In genomic region chr5:131170540-131171275, GRCh38 we compare ENCODE assay signal across 1 cellular context.
A peak's percentile ranks its signal among the peaks of the same experiment; 100 is the strongest.
TF ChIP-seq lines count a peak whose summit lies in the region.

LYRM7 (plus strand) TSS chr5:131170944; CDS start chr5:131171021, 77 bp downstream.

TF ChIP-seq in HepG2, 621 proteins besides CTCF, POLR2A, EP300 and RAD21 (continued from another document and continues in another):
- TF ChIP-seq ZNF609 (CRISPR knock-in tag; IDR thresholded peaks at IDR 0.05; ENCODE audit: borderline replicate concordance) (no peak), ZNF331 (CRISPR knock-in tag; IDR thresholded peaks at IDR 0.05) (no peak), ZNF260 (CRISPR knock-in tag; IDR thresholded peaks at IDR 0.05; ENCODE audit: borderline replicate concordance, low read depth) (no peak), POGZ (CRISPR knock-in tag; IDR thresholded peaks at IDR 0.05) (peak; percentile 87), ZNF644 (CRISPR knock-in tag; IDR thresholded peaks at IDR 0.05; ENCODE audit: low read depth) (no peak), ZNF550 (CRISPR knock-in tag; IDR thresholded peaks at IDR 0.05; ENCODE audit: borderline replicate concordance) (no peak), CSRNP2 (CRISPR knock-in tag; conservative IDR thresholded peaks at IDR 0.05; ENCODE audit: low read depth) (no peak), ZMYM2 (CRISPR knock-in tag; IDR thresholded peaks at IDR 0.05) (no peak), CCAR2 (optimal IDR thresholded peaks at IDR 0.05; ENCODE audit: low read depth, low read length) (no peak), ZNF775 (CRISPR knock-in tag; IDR thresholded peaks at IDR 0.05; ENCODE audit: borderline replicate concordance) (no peak), ZMYM3 (CRISPR knock-in tag; IDR thresholded peaks at IDR 0.05) (no peak), ZNF382 (CRISPR knock-in tag; IDR thresholded peaks at IDR 0.05; ENCODE audit: borderline replicate concordance) (no peak), ATF3 (CRISPR knock-in tag; IDR thresholded peaks at IDR 0.05) (peak; percentile 28; the same call in 1 of the 2 replicates), ZNF235 (CRISPR knock-in tag; IDR thresholded peaks at IDR 0.05; ENCODE audit: borderline replicate concordance) (no peak), MED8 (CRISPR knock-in tag; IDR thresholded peaks at IDR 0.05; ENCODE audit: insufficient replicate concordance) (no peak), ZNF670 (CRISPR knock-in tag; IDR thresholded peaks at IDR 0.05; ENCODE audit: borderline replicate concordance) (no peak), HDAC6 (IDR thresholded peaks at IDR 0.05; ENCODE audit: low read depth, low read length) (no peak), FIP1L1 (IDR thresholded peaks at IDR 0.05; ENCODE audit: borderline replicate concordance, insufficient read depth, low read depth, low read length) (no peak), NFE2 (CRISPR knock-in tag; IDR thresholded peaks at IDR 0.05) (no peak), ZNF768 (CRISPR knock-in tag; IDR thresholded peaks at IDR 0.05) (no peak), SIX1 (CRISPR knock-in tag; IDR thresholded peaks at IDR 0.05; ENCODE audit: borderline replicate concordance) (no peak), SCMH1 (CRISPR knock-in tag; IDR thresholded peaks at IDR 0.05; ENCODE audit: borderline replicate concordance) (no peak), ZNF253 (CRISPR knock-in tag; IDR thresholded peaks at IDR 0.05; ENCODE audit: borderline replicate concordance) (no peak), STAT6 (CRISPR knock-in tag; IDR thresholded peaks at IDR 0.05; ENCODE audit: borderline replicate concordance) (peak; percentile 21; the same call in 1 of the 2 replicates), ZC3H13 (CRISPR knock-in tag; IDR thresholded peaks at IDR 0.05) (no peak; the same call in 1 of the 2 replicates)
- TF ChIP-seq, protein P1, sequence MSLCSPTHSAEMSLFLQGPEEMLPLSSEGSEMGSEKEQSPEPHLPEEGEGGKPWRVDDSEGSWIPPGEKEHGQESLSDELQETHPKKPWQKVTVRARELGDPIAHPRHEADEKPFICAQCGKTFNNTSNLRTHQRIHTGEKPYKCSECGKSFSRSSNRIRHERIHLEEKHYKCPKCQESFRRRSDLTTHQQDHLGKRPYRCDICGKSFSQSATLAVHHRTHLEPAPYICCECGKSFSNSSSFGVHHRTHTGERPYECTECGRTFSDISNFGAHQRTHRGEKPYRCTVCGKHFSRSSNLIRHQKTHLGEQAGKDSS (CRISPR knock-in tag; IDR thresholded peaks at IDR 0.05; ENCODE audit: borderline replicate concordance, low read depth) = no peak
- TF ChIP-seq, protein P2, sequence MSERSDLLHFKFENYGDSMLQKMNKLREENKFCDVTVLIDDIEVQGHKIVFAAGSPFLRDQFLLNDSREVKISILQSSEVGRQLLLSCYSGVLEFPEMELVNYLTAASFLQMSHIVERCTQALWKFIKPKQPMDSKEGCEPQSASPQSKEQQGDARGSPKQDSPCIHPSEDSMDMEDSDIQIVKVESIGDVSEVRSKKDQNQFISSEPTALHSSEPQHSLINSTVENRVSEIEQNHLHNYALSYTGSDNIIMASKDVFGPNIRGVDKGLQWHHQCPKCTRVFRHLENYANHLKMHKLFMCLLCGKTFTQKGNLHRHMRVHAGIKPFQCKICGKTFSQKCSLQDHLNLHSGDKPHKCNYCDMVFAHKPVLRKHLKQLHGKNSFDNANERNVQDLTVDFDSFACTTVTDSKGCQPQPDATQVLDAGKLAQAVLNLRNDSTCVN (CRISPR knock-in tag; IDR thresholded peaks at IDR 0.05; ENCODE audit: borderline replicate concordance) = no peak
- TF ChIP-seq, protein P3, sequence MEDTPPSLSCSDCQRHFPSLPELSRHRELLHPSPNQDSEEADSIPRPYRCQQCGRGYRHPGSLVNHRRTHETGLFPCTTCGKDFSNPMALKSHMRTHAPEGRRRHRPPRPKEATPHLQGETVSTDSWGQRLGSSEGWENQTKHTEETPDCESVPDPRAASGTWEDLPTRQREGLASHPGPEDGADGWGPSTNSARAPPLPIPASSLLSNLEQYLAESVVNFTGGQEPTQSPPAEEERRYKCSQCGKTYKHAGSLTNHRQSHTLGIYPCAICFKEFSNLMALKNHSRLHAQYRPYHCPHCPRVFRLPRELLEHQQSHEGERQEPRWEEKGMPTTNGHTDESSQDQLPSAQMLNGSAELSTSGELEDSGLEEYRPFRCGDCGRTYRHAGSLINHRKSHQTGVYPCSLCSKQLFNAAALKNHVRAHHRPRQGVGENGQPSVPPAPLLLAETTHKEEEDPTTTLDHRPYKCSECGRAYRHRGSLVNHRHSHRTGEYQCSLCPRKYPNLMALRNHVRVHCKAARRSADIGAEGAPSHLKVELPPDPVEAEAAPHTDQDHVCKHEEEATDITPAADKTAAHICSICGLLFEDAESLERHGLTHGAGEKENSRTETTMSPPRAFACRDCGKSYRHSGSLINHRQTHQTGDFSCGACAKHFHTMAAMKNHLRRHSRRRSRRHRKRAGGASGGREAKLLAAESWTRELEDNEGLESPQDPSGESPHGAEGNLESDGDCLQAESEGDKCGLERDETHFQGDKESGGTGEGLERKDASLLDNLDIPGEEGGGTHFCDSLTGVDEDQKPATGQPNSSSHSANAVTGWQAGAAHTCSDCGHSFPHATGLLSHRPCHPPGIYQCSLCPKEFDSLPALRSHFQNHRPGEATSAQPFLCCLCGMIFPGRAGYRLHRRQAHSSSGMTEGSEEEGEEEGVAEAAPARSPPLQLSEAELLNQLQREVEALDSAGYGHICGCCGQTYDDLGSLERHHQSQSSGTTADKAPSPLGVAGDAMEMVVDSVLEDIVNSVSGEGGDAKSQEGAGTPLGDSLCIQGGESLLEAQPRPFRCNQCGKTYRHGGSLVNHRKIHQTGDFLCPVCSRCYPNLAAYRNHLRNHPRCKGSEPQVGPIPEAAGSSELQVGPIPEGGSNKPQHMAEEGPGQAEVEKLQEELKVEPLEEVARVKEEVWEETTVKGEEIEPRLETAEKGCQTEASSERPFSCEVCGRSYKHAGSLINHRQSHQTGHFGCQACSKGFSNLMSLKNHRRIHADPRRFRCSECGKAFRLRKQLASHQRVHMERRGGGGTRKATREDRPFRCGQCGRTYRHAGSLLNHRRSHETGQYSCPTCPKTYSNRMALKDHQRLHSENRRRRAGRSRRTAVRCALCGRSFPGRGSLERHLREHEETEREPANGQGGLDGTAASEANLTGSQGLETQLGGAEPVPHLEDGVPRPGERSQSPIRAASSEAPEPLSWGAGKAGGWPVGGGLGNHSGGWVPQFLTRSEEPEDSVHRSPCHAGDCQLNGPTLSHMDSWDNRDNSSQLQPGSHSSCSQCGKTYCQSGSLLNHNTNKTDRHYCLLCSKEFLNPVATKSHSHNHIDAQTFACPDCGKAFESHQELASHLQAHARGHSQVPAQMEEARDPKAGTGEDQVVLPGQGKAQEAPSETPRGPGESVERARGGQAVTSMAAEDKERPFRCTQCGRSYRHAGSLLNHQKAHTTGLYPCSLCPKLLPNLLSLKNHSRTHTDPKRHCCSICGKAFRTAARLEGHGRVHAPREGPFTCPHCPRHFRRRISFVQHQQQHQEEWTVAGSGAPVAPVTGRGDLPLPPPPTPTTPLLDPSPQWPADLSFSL (CRISPR knock-in tag; IDR thresholded peaks at IDR 0.05) = no peak
- TF ChIP-seq, protein P4, sequence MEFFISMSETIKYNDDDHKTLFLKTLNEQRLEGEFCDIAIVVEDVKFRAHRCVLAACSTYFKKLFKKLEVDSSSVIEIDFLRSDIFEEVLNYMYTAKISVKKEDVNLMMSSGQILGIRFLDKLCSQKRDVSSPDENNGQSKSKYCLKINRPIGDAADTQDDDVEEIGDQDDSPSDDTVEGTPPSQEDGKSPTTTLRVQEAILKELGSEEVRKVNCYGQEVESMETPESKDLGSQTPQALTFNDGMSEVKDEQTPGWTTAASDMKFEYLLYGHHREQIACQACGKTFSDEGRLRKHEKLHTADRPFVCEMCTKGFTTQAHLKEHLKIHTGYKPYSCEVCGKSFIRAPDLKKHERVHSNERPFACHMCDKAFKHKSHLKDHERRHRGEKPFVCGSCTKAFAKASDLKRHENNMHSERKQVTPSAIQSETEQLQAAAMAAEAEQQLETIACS (CRISPR knock-in tag; IDR thresholded peaks at IDR 0.05) = no peak
- TF ChIP-seq, protein P5, sequence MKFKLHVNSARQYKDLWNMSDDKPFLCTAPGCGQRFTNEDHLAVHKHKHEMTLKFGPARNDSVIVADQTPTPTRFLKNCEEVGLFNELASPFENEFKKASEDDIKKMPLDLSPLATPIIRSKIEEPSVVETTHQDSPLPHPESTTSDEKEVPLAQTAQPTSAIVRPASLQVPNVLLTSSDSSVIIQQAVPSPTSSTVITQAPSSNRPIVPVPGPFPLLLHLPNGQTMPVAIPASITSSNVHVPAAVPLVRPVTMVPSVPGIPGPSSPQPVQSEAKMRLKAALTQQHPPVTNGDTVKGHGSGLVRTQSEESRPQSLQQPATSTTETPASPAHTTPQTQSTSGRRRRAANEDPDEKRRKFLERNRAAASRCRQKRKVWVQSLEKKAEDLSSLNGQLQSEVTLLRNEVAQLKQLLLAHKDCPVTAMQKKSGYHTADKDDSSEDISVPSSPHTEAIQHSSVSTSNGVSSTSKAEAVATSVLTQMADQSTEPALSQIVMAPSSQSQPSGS (CRISPR knock-in tag; IDR thresholded peaks at IDR 0.05) = no peak
- TF ChIP-seq, protein P6, sequence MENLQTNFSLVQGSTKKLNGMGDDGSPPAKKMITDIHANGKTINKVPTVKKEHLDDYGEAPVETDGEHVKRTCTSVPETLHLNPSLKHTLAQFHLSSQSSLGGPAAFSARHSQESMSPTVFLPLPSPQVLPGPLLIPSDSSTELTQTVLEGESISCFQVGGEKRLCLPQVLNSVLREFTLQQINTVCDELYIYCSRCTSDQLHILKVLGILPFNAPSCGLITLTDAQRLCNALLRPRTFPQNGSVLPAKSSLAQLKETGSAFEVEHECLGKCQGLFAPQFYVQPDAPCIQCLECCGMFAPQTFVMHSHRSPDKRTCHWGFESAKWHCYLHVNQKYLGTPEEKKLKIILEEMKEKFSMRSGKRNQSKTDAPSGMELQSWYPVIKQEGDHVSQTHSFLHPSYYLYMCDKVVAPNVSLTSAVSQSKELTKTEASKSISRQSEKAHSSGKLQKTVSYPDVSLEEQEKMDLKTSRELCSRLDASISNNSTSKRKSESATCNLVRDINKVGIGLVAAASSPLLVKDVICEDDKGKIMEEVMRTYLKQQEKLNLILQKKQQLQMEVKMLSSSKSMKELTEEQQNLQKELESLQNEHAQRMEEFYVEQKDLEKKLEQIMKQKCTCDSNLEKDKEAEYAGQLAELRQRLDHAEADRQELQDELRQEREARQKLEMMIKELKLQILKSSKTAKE (CRISPR knock-in tag; IDR thresholded peaks at IDR 0.05; ENCODE audit: borderline replicate concordance) = no peak
